8 cellular contexts compared by ENCODE assay signal in genomic region chr17:59220328-59221158, GRCh38. TPM values are rescaled to one million over a fixed set of nuclear protein-coding genes. Genes with fewer than 3 reads are reported as not detected.
DNase-seq lines count a peak whose midpoint lies in the region; ATAC-seq and TF ChIP-seq lines count a peak whose summit lies in the region.

GDPD1 (plus strand) TSS chr17:59220511; CDS start chr17:59220610, 99 bp downstream.

- no peaks in the 10 kb centered on the region for H3K9me3 ChIP-seq in esophagus muscularis mucosa
- H3K9me3 ChIP-seq in muscle layer of colon (ENCODE audit: low read length) = no peaks in the 10 kb centered on the region

- TF ChIP-seq CTCF in esophagus muscularis mucosa (IDR thresholded peaks at IDR 0.05) = peak; percentile 73 to 79 (median 78)

- peak; percentile 89 for ATAC-seq in GM21717 (IDR thresholded peaks at IDR 0.05; ENCODE audit: unreplicated experiment)

- peaks cover 10% of the 10 kb centered on the region for H3K36me3 Mint-ChIP-seq in activated T-cell treated with anti-CD3 and anti-CD28 coated beads, Interleukin-2, amount 50 U/mL, for 24 hours (ENCODE audit: low read depth)

- H3K27me3 ChIP-seq in esophagus muscularis mucosa (no peaks in the 10 kb centered on the region), muscle layer of colon (ENCODE audit: control insufficient read depth in 1 of 2, insufficient read depth in 2 of 2, low read length in 2 of 2) (no peaks in the 10 kb centered on the region)

- H3K9ac ChIP-seq in muscle layer of colon (ENCODE audit: low read length) = peak within 1 kb of the TSS; percentile 71

- H3K27me3 Mint-ChIP-seq in activated T-cell treated with anti-CD3 and anti-CD28 coated beads, Interleukin-2, amount 50 U/mL, for 24 hours = no peaks in the 10 kb centered on the region

- H3K27ac ChIP-seq in esophagus muscularis mucosa (replicated peaks in 1 of 4) (peak within 1 kb of the TSS; percentile 72 to 80 (median 78)), muscle layer of colon (ENCODE audit: low read depth, low read length) (peak within 1 kb of the TSS; percentile 21)

- H3K4me3 Mint-ChIP-seq in activated T-cell treated with anti-CD3 and anti-CD28 coated beads, Interleukin-2, amount 50 U/mL, for 24 hours = peak within 1 kb of the TSS; percentile 93

- no peak for TF ChIP-seq EP300 in esophagus muscularis mucosa (IDR thresholded peaks at IDR 0.05)

- intact Hi-C loops in esophagus muscularis mucosa (cut with DNase I) = loop anchor here (5.0 kb wide), 1 partner anchor 222 kb away; no protein-coding TSS in a partner anchor

- H3K27ac Mint-ChIP-seq in activated T-cell treated with anti-CD3 and anti-CD28 coated beads, Interleukin-2, amount 50 U/mL, for 24 hours = peak within 1 kb of the TSS; percentile 91

- WGBS in esophagus muscularis mucosa = under 1% methylated on average over 42 of the region's 60 CpGs

- peaks cover 4 to 12% (median 8%) of the 10 kb centered on the region in 4 donors for H3K4me1 ChIP-seq in esophagus muscularis mucosa
- no peaks in the 10 kb centered on the region for H3K4me1 ChIP-seq in muscle layer of colon (ENCODE audit: insufficient read depth, low read length)

- H3K36me3 ChIP-seq in esophagus muscularis mucosa = peaks cover 0 to under 1% (median 0%) of the 10 kb centered on the region in 4 donors
- H3K36me3 ChIP-seq in muscle layer of colon (ENCODE audit: insufficient read depth, low read length) = no peaks in the 10 kb centered on the region

- DNase-seq in DMS79 treated with DMSO at 0.1 percent for 48 hours (lab: John Stamatoyannopoulos, UW) (peak; percentile 70), OCI-M2 (lab: John Stamatoyannopoulos, UW; ENCODE audit: unreplicated experiment) (peak; percentile 61), esophagus muscularis mucosa (ENCODE audit: extremely low spot score) (peak; percentile 97)
- peak; percentile 87 for DNase-seq in Jurkat, Clone E6-1 (ENCODE audit: low read depth, low spot score)
- DNase-seq in activated T-cell treated with anti-CD3 and anti-CD28 coated beads, Interleukin-2, amount 50 U/mL, for 24 hours = peak; percentile 97
- DNase-seq in stimulated activated CD8-positive, alpha-beta memory T cell treated with anti-CD3 and anti-CD28 coated beads, Interleukin-7, amount 100 ng/mL, for 1 hour (ENCODE audit: low read depth in 2 of 2) = peak; percentile 88 to 93

- H3K4me3 ChIP-seq in Jurkat, Clone E6-1 (ENCODE audit: low read length) = peak within 1 kb of the TSS; percentile 97
- H3K4me3 ChIP-seq in esophagus muscularis mucosa = peak within 1 kb of the TSS; percentile 67 to 92 (median 69)
- H3K4me3 ChIP-seq in muscle layer of colon (ENCODE audit: low read depth in 1 of 2, low read length in 2 of 2) = peak within 1 kb of the TSS; percentile 67 to 88

- peaks cover 13% of the 10 kb centered on the region for H3K4me1 Mint-ChIP-seq in activated T-cell treated with anti-CD3 and anti-CD28 coated beads, Interleukin-2, amount 50 U/mL, for 24 hours (ENCODE audit: low read depth)

- no peaks in the 10 kb centered on the region for H3K9me3 Mint-ChIP-seq in activated T-cell treated with anti-CD3 and anti-CD28 coated beads, Interleukin-2, amount 50 U/mL, for 24 hours

- no peak for TF ChIP-seq POLR2A in esophagus muscularis mucosa (IDR thresholded peaks at IDR 0.05; ENCODE audit: low read depth)

RNA-seq across cellular contexts. Expression of gene GDPD1, which starts in this region (rescaled TPM):
- 4.6 TPM for polyA plus RNA-seq in Jurkat, Clone E6-1 (2012; ENCODE audit: insufficient read depth, insufficient read length)
- 1 to 10 TPM in 2 of 4 donors, under 1 TPM in 2; 0.75 to 2.0 (median 1.00) TPM for total RNA-seq in esophagus muscularis mucosa

Comparison
In these comparisons a context has a peak if more than half of its experiments do, and no peak if none do; other contexts are left out.
1. Peak in every context shown above with its lines: DNase-seq, ATAC-seq, H3K4me3 ChIP-seq and H3K27ac ChIP-seq.